In genomic region chr1:16442273-16442672, GRCh38 we compare ENCODE assay signal across 13 cellular contexts. TPM values are rescaled to one million over a fixed set of nuclear protein-coding genes. Genes with fewer than 3 reads are reported as not detected.
A peak's percentile ranks its signal among the peaks of the same experiment; 100 is the strongest.
DNase-seq lines count a peak whose midpoint lies in the region; ATAC-seq, FAIRE-seq and TF ChIP-seq lines count a peak whose summit lies in the region.
"Had no signal": no experiment of that assay in that cellular context is flagged by ENCODE, and none has a peak within 500 bp of the region (broad histone marks: within the 10 kb centered on the region; RNA-seq: fewer than 3 reads in every experiment).

No MANE protein-coding gene starts in this region.

- peak overlapping the region; percentile 95 to 100 (median 97) for H3K4me3 Mint-ChIP-seq in CD4-positive, CD25-positive, alpha-beta regulatory T cell
- H3K4me3 Mint-ChIP-seq in IgD-negative memory B cell, result peak overlapping the region; percentile 76 to 100 (median 95)
- peak overlapping the region; percentile 87 for H3K4me3 Mint-ChIP-seq in activated CD4-positive, alpha-beta memory T cell treated with anti-CD3 and anti-CD28 coated beads for 36 hours

- peak overlapping the region; percentile 99 for H3K27ac ChIP-seq in CD4-positive, CD25-positive, alpha-beta regulatory T cell (ENCODE audit: insufficient read depth, low read length, poor library complexity, severe bottlenecking)
- no peak overlapping the region for H3K27ac ChIP-seq in mesenchymal stem cell (ENCODE audit: low read length, poor library complexity, severe bottlenecking)
- no peak overlapping the region for H3K27ac ChIP-seq in pancreas

- over 99% methylated on average over 6 of the region's 6 CpGs for WGBS in mesenchymal stem cell
- WGBS in pancreas, 2 donors, result 90 to 94% methylated on average over 6 of the region's 6 CpGs

- no peak overlapping the region for H2BK5ac ChIP-seq in mesenchymal stem cell (ENCODE audit: low read depth, low read length, poor library complexity, severe bottlenecking)

- FAIRE-seq in pancreas (lab: Jason Lieb, UNC), result no peak
- FAIRE-seq: endothelial cell of umbilical vein had no signal

- H3K79me1 ChIP-seq in mesenchymal stem cell (replicated peaks; ENCODE audit: low read length, poor library complexity, severe bottlenecking), result peaks cover 21% of the 10 kb centered on the region

- peaks cover 36% of the 10 kb centered on the region for H3K4me1 ChIP-seq in CD4-positive, CD25-positive, alpha-beta regulatory T cell (ENCODE audit: control insufficient read depth, insufficient read depth, low read length, poor library complexity, severe bottlenecking)
- H3K4me1 ChIP-seq in mesenchymal stem cell (ENCODE audit: control insufficient read depth, insufficient read depth, low read depth, low read length), result peaks cover 15% of the 10 kb centered on the region
- H3K4me1 ChIP-seq in pancreas, result peaks cover 0 to 8% (median 0%) of the 10 kb centered on the region in 3 donors

- no peak overlapping the region for H2AK5ac ChIP-seq in mesenchymal stem cell (ENCODE audit: low read length, severe bottlenecking)

- peaks cover 11% of the 10 kb centered on the region for H3K36me3 Mint-ChIP-seq in CD4-positive, CD25-positive, alpha-beta regulatory T cell
- H3K36me3 Mint-ChIP-seq in IgD-negative memory B cell, result no peaks in the 10 kb centered on the region
- H3K36me3 Mint-ChIP-seq in activated CD4-positive, alpha-beta memory T cell treated with anti-CD3 and anti-CD28 coated beads for 36 hours, result peaks cover 21% of the 10 kb centered on the region

- peak overlapping the region; percentile 73 to 97 (median 80) for H3K27ac Mint-ChIP-seq in CD4-positive, CD25-positive, alpha-beta regulatory T cell
- peak overlapping the region; percentile 97 to 98 (median 97) for H3K27ac Mint-ChIP-seq in IgD-negative memory B cell
- H3K27ac Mint-ChIP-seq in activated CD4-positive, alpha-beta memory T cell treated with anti-CD3 and anti-CD28 coated beads for 36 hours, result peak overlapping the region; percentile 86

- no peak for ATAC-seq in CD4-positive, CD25-positive, alpha-beta regulatory T cell (ENCODE audit: low read depth in 2 of 2)
- ATAC-seq in HG02678 (IDR thresholded peaks at IDR 0.05; ENCODE audit: unreplicated experiment), result no peak
- no peak for ATAC-seq in GM18868 (IDR thresholded peaks at IDR 0.05; ENCODE audit: unreplicated experiment)
- ATAC-seq in pancreas, result no peak

- H3K9me3 ChIP-seq in CD4-positive, CD25-positive, alpha-beta regulatory T cell (ENCODE audit: control insufficient read depth in 2 of 2, low read length in 2 of 2), result no peaks in the 10 kb centered on the region
- H3K9me3 ChIP-seq in mesenchymal stem cell (ENCODE audit: control insufficient read depth, low read length) (no peaks in the 10 kb centered on the region), pancreas (no peaks in the 10 kb centered on the region)

- peak in 1 of 3 donors; percentile 87 for DNase-seq in CD4-positive, CD25-positive, alpha-beta regulatory T cell
- DNase-seq in activated CD4-positive, alpha-beta memory T cell treated with anti-CD3 and anti-CD28 coated beads for 36 hours, result peak; percentile 35
- DNase-seq in mesenchymal stem cell (no peak), pancreas (no peak), NCI-H2107 treated with DMSO at 0.1 percent for 48 hours (lab: John Stamatoyannopoulos, UW; ENCODE audit: unreplicated experiment) (no peak)
- DNase-seq: Calu3; NCI-H524 treated with DMSO at 0.1 percent for 48 hours; stimulated activated CD4-positive, alpha-beta T cell treated with anti-CD3 and anti-CD28 coated beads, Interleukin-2, amount 100 ng/mL, for 48 hours; T1000 had no signal

- H2BK15ac ChIP-seq in mesenchymal stem cell (ENCODE audit: low read depth, poor library complexity, severe bottlenecking), result no peak overlapping the region

- peak overlapping the region; percentile 37 for H3K4me2 ChIP-seq in mesenchymal stem cell (ENCODE audit: low read length, poor library complexity, severe bottlenecking)

- H3K27me3 ChIP-seq in CD4-positive, CD25-positive, alpha-beta regulatory T cell (ENCODE audit: control insufficient read depth, insufficient read depth, low read length), result no peaks in the 10 kb centered on the region
- H3K27me3 ChIP-seq in mesenchymal stem cell (ENCODE audit: control insufficient read depth in 1 of 2, insufficient read depth in 1 of 2, low read length in 2 of 2) (no peaks in the 10 kb centered on the region), pancreas (no peaks in the 10 kb centered on the region)

- peak overlapping the region; percentile 97 for H3K9ac ChIP-seq in mesenchymal stem cell (ENCODE audit: low read length)

- no peak overlapping the region for H2AFZ ChIP-seq in mesenchymal stem cell (ENCODE audit: low read depth, low read length)

- no peak for TF ChIP-seq CTCF in pancreas (IDR thresholded peaks at IDR 0.05)

- H3K4ac ChIP-seq in mesenchymal stem cell (ENCODE audit: low read depth in 1 of 2, low read length in 2 of 2), result peak overlapping the region in 1 of 2 experiments; percentile 57

- H3K36me3 ChIP-seq in CD4-positive, CD25-positive, alpha-beta regulatory T cell (ENCODE audit: control insufficient read depth, insufficient read depth, low read length), result peaks cover 46% of the 10 kb centered on the region
- H3K36me3 ChIP-seq in mesenchymal stem cell (ENCODE audit: control insufficient read depth in 1 of 2, insufficient read depth in 2 of 2, low read depth in 1 of 2, low read length in 2 of 2) (peaks cover 45% of the 10 kb centered on the region in 2 experiments), pancreas (peaks cover 0 to 7% (median 0%) of the 10 kb centered on the region in 3 donors)

- H3K27me3 Mint-ChIP-seq in CD4-positive, CD25-positive, alpha-beta regulatory T cell, result peaks cover 5% of the 10 kb centered on the region
- no peaks in the 10 kb centered on the region for H3K27me3 Mint-ChIP-seq in IgD-negative memory B cell
- no peaks in the 10 kb centered on the region for H3K27me3 Mint-ChIP-seq in activated CD4-positive, alpha-beta memory T cell treated with anti-CD3 and anti-CD28 coated beads for 36 hours

- H4K91ac ChIP-seq in mesenchymal stem cell (ENCODE audit: low read length), result no peak overlapping the region

- intact Hi-C loops in activated CD4-positive, alpha-beta memory T cell treated with anti-CD3 and anti-CD28 coated beads for 36 hours (cut with micrococcal nuclease), result loop anchor here (5.0 kb wide), 3 partner anchors 55 to 825 kb away; partner anchors contain the start of genes DDI2 and FBXO42
- intact Hi-C loops in pancreas (cut with DNase I), result no loop called here

- peak overlapping the region; percentile 93 for H3K4me3 ChIP-seq in CD4-positive, CD25-positive, alpha-beta regulatory T cell (ENCODE audit: low read depth, low read length)
- H3K4me3 ChIP-seq in mesenchymal stem cell (ENCODE audit: insufficient read depth in 1 of 2, low read depth in 1 of 2, low read length in 2 of 2), result peak overlapping the region in 1 of 2 experiments; percentile 99
- H3K4me3 ChIP-seq in pancreas, result no peak overlapping the region

- no peak overlapping the region for H3K14ac ChIP-seq in mesenchymal stem cell (ENCODE audit: low read length in 2 of 2)

- no peak overlapping the region for H3K18ac ChIP-seq in mesenchymal stem cell (ENCODE audit: low read depth in 1 of 2, low read length in 2 of 2)

- no peak overlapping the region for H3K23ac ChIP-seq in mesenchymal stem cell (ENCODE audit: low read length in 2 of 2)

- H2BK120ac ChIP-seq in mesenchymal stem cell (ENCODE audit: low read depth, low read length), result no peak overlapping the region

- POLR2A ChIA-PET in activated CD4-positive, alpha-beta memory T cell treated with anti-CD3 and anti-CD28 coated beads for 36 hours (lab: Charles Lee), result interaction anchor here (0.6 to 0.7 kb wide), 3 partner anchors 75 to 610 kb away, joined by 3 read pairs; no protein-coding TSS in a partner anchor

- H3K9me3 Mint-ChIP-seq in CD4-positive, CD25-positive, alpha-beta regulatory T cell, result no peaks in the 10 kb centered on the region
- H3K9me3 Mint-ChIP-seq in IgD-negative memory B cell, result no peaks in the 10 kb centered on the region
- no peaks in the 10 kb centered on the region for H3K9me3 Mint-ChIP-seq in activated CD4-positive, alpha-beta memory T cell treated with anti-CD3 and anti-CD28 coated beads for 36 hours

- H4K8ac ChIP-seq in mesenchymal stem cell (ENCODE audit: low read length), result no peak overlapping the region

- no peak overlapping the region for H2BK12ac ChIP-seq in mesenchymal stem cell (ENCODE audit: low read length in 2 of 2)

- peaks cover 8 to 58% (median 27%) of the 10 kb centered on the region in 4 donors for H3K4me1 Mint-ChIP-seq in CD4-positive, CD25-positive, alpha-beta regulatory T cell
- H3K4me1 Mint-ChIP-seq in IgD-negative memory B cell, result peaks cover 26 to 32% (median 29%) of the 10 kb centered on the region in 3 donors
- H3K4me1 Mint-ChIP-seq in activated CD4-positive, alpha-beta memory T cell treated with anti-CD3 and anti-CD28 coated beads for 36 hours (ENCODE audit: low read depth), result peaks cover 40% of the 10 kb centered on the region

- CTCF ChIA-PET in activated CD4-positive, alpha-beta memory T cell treated with anti-CD3 and anti-CD28 coated beads for 36 hours (lab: Charles Lee), result interaction anchor here (1.4 kb wide), 1 partner anchor 22 kb away, joined by 3 read pairs; no protein-coding TSS in a partner anchor

RNA-seq across cellular contexts. Expression of gene NECAP2, which starts 1.7 kb away (rescaled TPM):
- total RNA-seq in CD4-positive, CD25-positive, alpha-beta regulatory T cell, result 147 TPM
- 100 to 1,000 TPM; 276 to 323 (median 303) TPM for polyA plus RNA-seq in CD4-positive, CD25-positive, alpha-beta regulatory T cell
- polyA plus RNA-seq in IgD-negative memory B cell, result 144 TPM
- total RNA-seq in activated CD4-positive, alpha-beta memory T cell treated with anti-CD3 and anti-CD28 coated beads for 36 hours, result 10 to 100 TPM; 76.4 to 82.0 TPM
- polyA plus RNA-seq in mesenchymal stem cell (2013, experiment 1 of 2), result 79.7 TPM
- polyA plus RNA-seq in mesenchymal stem cell (2013, experiment 2 of 2), result 80.3 TPM
- 10 to 100 TPM; 11.9 to 37.8 (median 14.1) TPM for total RNA-seq in pancreas
- 10 to 100 TPM; 18.5 to 20.0 TPM for polyA plus RNA-seq in pancreas

RNA-seq across cellular contexts. Expression of gene SPATA21, which starts 5.0 kb away (rescaled TPM):
- not detected for total RNA-seq in CD4-positive, CD25-positive, alpha-beta regulatory T cell
- polyA plus RNA-seq in CD4-positive, CD25-positive, alpha-beta regulatory T cell, result not detected
- polyA plus RNA-seq in IgD-negative memory B cell (not detected), pancreas (under 1 TPM; 0.53 to 0.77 TPM)
- total RNA-seq in activated CD4-positive, alpha-beta memory T cell treated with anti-CD3 and anti-CD28 coated beads for 36 hours, result not detected
- not detected for polyA plus RNA-seq in mesenchymal stem cell (2013, experiment 1 of 2)
- 0.05 TPM for polyA plus RNA-seq in mesenchymal stem cell (2013, experiment 2 of 2)
- total RNA-seq in pancreas, result under 1 TPM in 1 of 6 donors, not detected in 5; 0.90 TPM
- total RNA-seq: Calu3, endothelial cell of umbilical vein had no signal
- polyA plus RNA-seq: endothelial cell of umbilical vein had no signal
